In the genomic region with DNA sequence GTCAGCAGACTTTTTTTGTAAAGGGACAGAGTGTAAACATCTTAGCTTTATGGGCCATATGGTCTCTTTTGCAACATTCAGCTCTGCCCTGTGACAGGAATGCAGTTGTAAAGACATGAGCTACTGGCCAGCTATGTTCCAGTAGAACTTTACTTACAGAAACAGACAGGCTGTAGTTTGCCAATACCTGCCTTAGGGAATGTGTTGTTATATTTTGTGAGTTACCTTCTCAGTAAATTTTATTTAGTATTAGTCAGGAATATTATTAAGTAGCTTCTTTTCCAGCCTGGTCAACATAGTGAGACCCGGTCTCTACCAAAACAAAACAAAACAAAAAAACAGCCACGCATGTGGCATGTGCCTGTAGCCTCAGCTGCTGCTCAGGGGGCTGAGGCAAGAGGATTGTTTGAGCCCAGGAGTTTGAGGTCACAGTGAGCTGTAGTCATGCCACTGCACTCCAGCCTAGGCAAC, we compare ENCODE assay signal across 11 cellular contexts. TPM values are rescaled to one million over a fixed set of nuclear protein-coding genes. Genes with fewer than 3 reads are reported as not detected.
DNase-seq lines count a peak whose midpoint lies in the region; ATAC-seq and TF ChIP-seq lines count a peak whose summit lies in the region.
"Had no signal": no experiment of that assay in that cellular context is flagged by ENCODE, and none has a peak within 500 bp of the region (broad histone marks: within the 10 kb centered on the region; RNA-seq: fewer than 3 reads in every experiment).

No MANE protein-coding gene starts in this region.

- DNase-seq in AG08396 (ENCODE audit: low spot score) = peak; percentile 20
- peak; percentile 82 for DNase-seq in SK-MEL-5 (ENCODE audit: low read depth, low spot score)
- DNase-seq in fibroblast of mammary gland (ENCODE audit: low read depth) = peak; percentile 44
- DNase-seq in nephron progenitor cell = no peak
- no peak for DNase-seq in activated CD4-positive, alpha-beta T cell treated with anti-CD3 and anti-CD28 coated beads, Interleukin-2, amount 10 ng/mL, durations not matched to agents 7 days and 5 days
- DNase-seq: stimulated activated CD4-positive, alpha-beta T cell treated with anti-CD3 and anti-CD28 coated beads, Interleukin-4, amount 100 ng/mL, for 4 hours had no signal

- no peak overlapping the region for H3K4me3 Mint-ChIP-seq in nephron progenitor cell
- H3K4me3 Mint-ChIP-seq in activated CD4-positive, alpha-beta T cell treated with anti-CD3 and anti-CD28 coated beads, Interleukin-2, amount 10 ng/mL, durations not matched to agents 7 days and 5 days = no peak overlapping the region

- no peak for ATAC-seq in GM19463 (IDR thresholded peaks at IDR 0.05; ENCODE audit: unreplicated experiment)
- ATAC-seq in GM18519 (IDR thresholded peaks at IDR 0.05; ENCODE audit: low FRiP score, unreplicated experiment) = no peak
- no peak for ATAC-seq in HG03342 (IDR thresholded peaks at IDR 0.05; ENCODE audit: unreplicated experiment)

- peak overlapping the region; percentile 94 for H3K27ac Mint-ChIP-seq in nephron progenitor cell
- H3K27ac Mint-ChIP-seq in activated CD4-positive, alpha-beta T cell treated with anti-CD3 and anti-CD28 coated beads, Interleukin-2, amount 10 ng/mL, durations not matched to agents 7 days and 5 days = no peak overlapping the region

- no peak overlapping the region for H3K4me3 ChIP-seq in fibroblast of mammary gland (ENCODE audit: control insufficient read depth, low read depth, low read length)
- H3K4me3 ChIP-seq: BLaER1 treated with 17β-estradiol and CSF1 and Interleukin-3, amounts not matched to agents 10 nM and 100 nM had no signal

- no peaks in the 10 kb centered on the region for H3K9me3 Mint-ChIP-seq in nephron progenitor cell
- H3K9me3 Mint-ChIP-seq in activated CD4-positive, alpha-beta T cell treated with anti-CD3 and anti-CD28 coated beads, Interleukin-2, amount 10 ng/mL, durations not matched to agents 7 days and 5 days = no peaks in the 10 kb centered on the region

- TF ChIP-seq CTCF in fibroblast of mammary gland (conservative IDR thresholded peaks at IDR 0.05; ENCODE audit: control insufficient read depth, insufficient read depth, low read depth, low read length) = no peak
- TF ChIP-seq CTCF in nephron progenitor cell (IDR thresholded peaks at IDR 0.05) = no peak

- no peaks in the 10 kb centered on the region for H3K27me3 Mint-ChIP-seq in nephron progenitor cell (ENCODE audit: low read depth, poor library complexity)
- H3K27me3 Mint-ChIP-seq in activated CD4-positive, alpha-beta T cell treated with anti-CD3 and anti-CD28 coated beads, Interleukin-2, amount 10 ng/mL, durations not matched to agents 7 days and 5 days = no peaks in the 10 kb centered on the region

- CTCF ChIA-PET in activated CD4-positive, alpha-beta T cell treated with anti-CD3 and anti-CD28 coated beads, Interleukin-2, amount 10 ng/mL, durations not matched to agents 7 days and 5 days (lab: Charles Lee) = interaction anchor here (0.6 to 2.0 kb wide), 4 partner anchors 11 to 128 kb away, joined by 4 to 6 read pairs (median 5); no protein-coding TSS in a partner anchor

- peaks cover 19% of the 10 kb centered on the region for H3K4me1 Mint-ChIP-seq in nephron progenitor cell
- H3K4me1 Mint-ChIP-seq in activated CD4-positive, alpha-beta T cell treated with anti-CD3 and anti-CD28 coated beads, Interleukin-2, amount 10 ng/mL, durations not matched to agents 7 days and 5 days = peaks cover 15% of the 10 kb centered on the region

- POLR2A ChIA-PET in activated CD4-positive, alpha-beta T cell treated with anti-CD3 and anti-CD28 coated beads, Interleukin-2, amount 10 ng/mL, durations not matched to agents 7 days and 5 days (lab: Charles Lee) = no interaction called here

- H3K36me3 Mint-ChIP-seq in nephron progenitor cell (ENCODE audit: low read depth) = peaks cover 69% of the 10 kb centered on the region
- peaks cover 32% of the 10 kb centered on the region for H3K36me3 Mint-ChIP-seq in activated CD4-positive, alpha-beta T cell treated with anti-CD3 and anti-CD28 coated beads, Interleukin-2, amount 10 ng/mL, durations not matched to agents 7 days and 5 days (ENCODE audit: low read depth)

- in situ Hi-C loops in SK-MEL-5 (cut with HindIII; ENCODE audit: low pct_unique_long_range_greater_than_20kb, low sequenced_read_pairs) = no loop called here

RNA-seq across cellular contexts. Expression of a gene that starts 48.8 kb away (rescaled TPM):
- 17.2 and 18.0 TPM in 2 replicates for total RNA-seq in SK-MEL-5 (2014; rRNA removed; shearing (Covaris generic))
- polyA plus RNA-seq in SK-MEL-5 (2015; cell fraction: cytosol; rRNA removed) = 25.1 and 27.7 TPM in 2 replicates
- 18.5 and 40.8 TPM in 2 replicates for polyA plus RNA-seq in SK-MEL-5 (2015; cell fraction: nucleus; rRNA removed)
- 10 to 100 TPM; 72.0 to 83.7 TPM for total RNA-seq in activated CD4-positive, alpha-beta T cell treated with anti-CD3 and anti-CD28 coated beads, Interleukin-2, amount 10 ng/mL, durations not matched to agents 7 days and 5 days

RNA-seq across cellular contexts. Expression of a gene that starts 48.9 kb away (rescaled TPM):
- not detected in 2 replicates for total RNA-seq in SK-MEL-5 (2014; rRNA removed; shearing (Covaris generic))
- not detected in 2 replicates for polyA plus RNA-seq in SK-MEL-5 (2015; cell fraction: cytosol; rRNA removed)
- polyA plus RNA-seq in SK-MEL-5 (2015; cell fraction: nucleus; rRNA removed) = not detected in 2 replicates
- not detected for total RNA-seq in activated CD4-positive, alpha-beta T cell treated with anti-CD3 and anti-CD28 coated beads, Interleukin-2, amount 10 ng/mL, durations not matched to agents 7 days and 5 days
- polyA plus RNA-seq: thymus had no signal

Comparison
In these comparisons a context has a peak if more than half of its experiments do, and no peak if none do; other contexts are left out.
1. DNase-seq: peak in AG08396 (single experiment), SK-MEL-5 (single experiment) and fibroblast of mammary gland (single experiment); none in nephron progenitor cell (single experiment) and activated CD4-positive, alpha-beta T cell treated with anti-CD3 and anti-CD28 coated beads, Interleukin-2, amount 10 ng/mL, durations not matched to agents 7 days and 5 days (single experiment).